In the genomic region with DNA sequence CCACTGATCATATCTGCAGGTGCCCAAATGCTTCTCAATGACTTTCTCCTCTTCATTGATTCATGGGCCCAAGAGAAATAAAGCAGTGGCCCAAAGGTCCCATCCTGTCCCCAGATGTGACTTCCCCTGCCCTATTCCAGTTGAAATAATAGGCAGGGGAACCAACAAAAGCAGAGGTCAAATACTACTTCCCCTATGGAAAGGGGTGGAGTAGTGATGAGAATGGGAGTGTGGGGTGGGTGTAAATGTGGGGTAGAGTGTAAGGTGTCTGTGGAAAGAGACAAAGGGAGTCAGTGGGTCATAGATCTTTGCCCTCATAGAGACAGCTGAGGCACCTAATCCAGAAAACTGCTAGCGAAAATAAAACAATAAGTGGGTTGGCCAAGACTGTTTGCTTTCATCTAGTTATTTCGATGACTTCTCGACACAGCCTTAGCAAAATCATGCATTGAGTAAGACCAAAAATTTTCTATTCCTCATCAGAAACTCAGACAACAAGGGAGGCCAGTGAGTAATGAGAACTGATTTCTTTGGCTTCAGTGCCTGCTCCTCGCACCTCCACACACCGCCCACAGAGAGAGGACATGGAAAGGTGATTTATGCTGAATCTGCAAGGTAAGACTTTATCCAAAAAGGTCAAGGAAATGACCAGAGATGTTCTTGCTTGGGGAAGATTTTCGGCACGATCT, we compare ENCODE assay signal across 1 cellular context.
TF ChIP-seq lines count a peak whose summit lies in the region.

No MANE protein-coding gene starts in this region.

TF ChIP-seq in GM12891, 5 proteins besides CTCF, POLR2A, EP300 and RAD21:
- TF ChIP-seq POLR2AphosphoS5 (IDR thresholded peaks at IDR 0.05; ENCODE audit: low read depth, low read length) (no peak), TAF1 (IDR thresholded peaks at IDR 0.05; ENCODE audit: low read depth, low read length) (no peak), SPI1 (IDR thresholded peaks at IDR 0.05; ENCODE audit: low read depth, low read length) (no peak), PAX5 (IDR thresholded peaks at IDR 0.05; ENCODE audit: insufficient read depth, low read length, severe bottlenecking) (no peak), POU2F2 (IDR thresholded peaks at IDR 0.05; ENCODE audit: low read depth, low read length) (no peak)
